ENCODE assay signal across 9 cellular contexts in the genomic region with DNA sequence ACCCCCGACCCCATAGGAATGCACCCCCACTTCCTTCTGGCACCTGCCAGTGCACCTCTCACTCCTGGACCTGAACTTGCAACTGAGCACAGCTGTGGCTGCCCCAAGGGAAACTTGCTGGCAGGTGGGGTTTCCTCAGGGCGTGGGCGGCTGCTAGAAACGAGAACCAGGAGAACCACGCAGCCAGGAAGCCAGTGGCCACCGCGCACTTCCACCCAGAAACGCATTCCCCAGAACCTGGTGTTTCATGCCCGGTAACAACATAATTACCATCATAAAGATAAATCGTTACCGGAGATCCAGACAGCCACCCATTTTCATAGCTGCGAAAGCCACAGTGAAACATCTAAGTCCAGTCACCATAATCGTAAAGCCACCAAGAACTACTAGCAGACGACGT.
DNase-seq lines count a peak whose midpoint lies in the region; ATAC-seq and TF ChIP-seq lines count a peak whose summit lies in the region.
"Had no signal": no experiment of that assay in that cellular context is flagged by ENCODE, and none has a peak within 500 bp of the region (broad histone marks: within the 10 kb centered on the region; RNA-seq: fewer than 3 reads in every experiment).

No MANE protein-coding gene starts in this region.

- no TSS peak for BruUV-seq in Calu3 (replicated peaks; lab: Mats Ljungman, UMichigan)

- CTCF ChIA-PET in Calu3 (lab: Charles Lee) = no interaction called here

- no peaks in the 10 kb centered on the region for H3K9me3 Mint-ChIP-seq in activated T-helper 1 cell treated with anti-CD3 and anti-CD28 coated beads, Interleukin-12 subunit alpha, Interleukin-12 subunit beta, Interleukin-2, Interleukin-4 antibody, amounts not matched to agents 30 ng/mL and 10 ng/mL and 1 ng/mL, durations not matched to agents 14 hours and 24 hours and 36 hours
- H3K9me3 Mint-ChIP-seq in Calu3 (ENCODE audit: low read depth, unreplicated experiment) = no peaks in the 10 kb centered on the region

- peak overlapping the region; percentile 58 for H3K4me3 Mint-ChIP-seq in activated T-helper 1 cell treated with anti-CD3 and anti-CD28 coated beads, Interleukin-12 subunit alpha, Interleukin-12 subunit beta, Interleukin-2, Interleukin-4 antibody, amounts not matched to agents 30 ng/mL and 10 ng/mL and 1 ng/mL, durations not matched to agents 14 hours and 24 hours and 36 hours
- H3K4me3 Mint-ChIP-seq in Calu3 (ENCODE audit: low read depth, unreplicated experiment) = no peak overlapping the region
- H3K4me3 Mint-ChIP-seq: brain had no signal

- peak; percentile 61 for ATAC-seq in GM18867 (IDR thresholded peaks at IDR 0.05; ENCODE audit: unreplicated experiment)
- peak; percentile 49 for ATAC-seq in HG03196 (IDR thresholded peaks at IDR 0.05; ENCODE audit: unreplicated experiment)
- ATAC-seq in HG03280 (IDR thresholded peaks at IDR 0.05; ENCODE audit: unreplicated experiment) = no peak

- TF ChIP-seq CTCF in Calu3 (IDR thresholded peaks at IDR 0.05; ENCODE audit: unreplicated experiment) = no peak

- H3K27me3 Mint-ChIP-seq in activated T-helper 1 cell treated with anti-CD3 and anti-CD28 coated beads, Interleukin-12 subunit alpha, Interleukin-12 subunit beta, Interleukin-2, Interleukin-4 antibody, amounts not matched to agents 30 ng/mL and 10 ng/mL and 1 ng/mL, durations not matched to agents 14 hours and 24 hours and 36 hours (ENCODE audit: insufficient read depth) = no peaks in the 10 kb centered on the region
- no peaks in the 10 kb centered on the region for H3K27me3 Mint-ChIP-seq in Calu3 (ENCODE audit: unreplicated experiment)
- H3K27me3 Mint-ChIP-seq: brain had no signal

- no peak for DNase-seq in activated T-helper 1 cell treated with anti-CD3 and anti-CD28 coated beads, Interleukin-12 subunit alpha, Interleukin-12 subunit beta, Interleukin-2, Interleukin-4 antibody, amounts not matched to agents 30 ng/mL and 10 ng/mL and 1 ng/mL, durations not matched to agents 14 hours and 24 hours and 36 hours (ENCODE audit: low spot score)
- peak; percentile 72 for DNase-seq in stimulated activated CD4-positive, alpha-beta T cell treated with anti-CD3 and anti-CD28 coated beads, Interleukin-4, amount 100 ng/mL, for 24 hours
- no peak for DNase-seq in Calu3
- DNase-seq in dedifferentiated amniotic fluid mesenchymal stem cell (ENCODE audit: extremely low spot score) = no peak
- DNase-seq in NCI-H82 treated with DMSO at 0.1 percent for 48 hours (lab: John Stamatoyannopoulos, UW; ENCODE audit: unreplicated experiment) = no peak

- peak overlapping the region; percentile 84 for H3K27ac Mint-ChIP-seq in activated T-helper 1 cell treated with anti-CD3 and anti-CD28 coated beads, Interleukin-12 subunit alpha, Interleukin-12 subunit beta, Interleukin-2, Interleukin-4 antibody, amounts not matched to agents 30 ng/mL and 10 ng/mL and 1 ng/mL, durations not matched to agents 14 hours and 24 hours and 36 hours
- H3K27ac Mint-ChIP-seq in Calu3 (ENCODE audit: unreplicated experiment) = no peak overlapping the region

- intact Hi-C loops in activated T-helper 1 cell treated with anti-CD3 and anti-CD28 coated beads, Interleukin-12 subunit alpha, Interleukin-12 subunit beta, Interleukin-2, Interleukin-4 antibody, amounts not matched to agents 30 ng/mL and 10 ng/mL and 1 ng/mL, durations not matched to agents 14 hours and 24 hours and 36 hours (cut with micrococcal nuclease) = loop anchor here (1.0 to 5.0 kb wide), 3 partner anchors 18 to 178 kb away; no protein-coding TSS in a partner anchor
- intact Hi-C loops in Calu3 (cut with micrococcal nuclease; ENCODE audit: unreplicated experiment) = no loop called here

- H3K4me1 Mint-ChIP-seq in activated T-helper 1 cell treated with anti-CD3 and anti-CD28 coated beads, Interleukin-12 subunit alpha, Interleukin-12 subunit beta, Interleukin-2, Interleukin-4 antibody, amounts not matched to agents 30 ng/mL and 10 ng/mL and 1 ng/mL, durations not matched to agents 14 hours and 24 hours and 36 hours (ENCODE audit: low read depth) = peaks cover 50% of the 10 kb centered on the region
- no peaks in the 10 kb centered on the region for H3K4me1 Mint-ChIP-seq in Calu3 (ENCODE audit: low read depth, unreplicated experiment)

- peaks cover 40% of the 10 kb centered on the region for H3K36me3 Mint-ChIP-seq in activated T-helper 1 cell treated with anti-CD3 and anti-CD28 coated beads, Interleukin-12 subunit alpha, Interleukin-12 subunit beta, Interleukin-2, Interleukin-4 antibody, amounts not matched to agents 30 ng/mL and 10 ng/mL and 1 ng/mL, durations not matched to agents 14 hours and 24 hours and 36 hours (ENCODE audit: low read depth)
- H3K36me3 Mint-ChIP-seq in Calu3 (ENCODE audit: insufficient read depth, unreplicated experiment) = peaks cover 5% of the 10 kb centered on the region
